ENCODE assay signal across 15 cellular contexts in the genomic region with DNA sequence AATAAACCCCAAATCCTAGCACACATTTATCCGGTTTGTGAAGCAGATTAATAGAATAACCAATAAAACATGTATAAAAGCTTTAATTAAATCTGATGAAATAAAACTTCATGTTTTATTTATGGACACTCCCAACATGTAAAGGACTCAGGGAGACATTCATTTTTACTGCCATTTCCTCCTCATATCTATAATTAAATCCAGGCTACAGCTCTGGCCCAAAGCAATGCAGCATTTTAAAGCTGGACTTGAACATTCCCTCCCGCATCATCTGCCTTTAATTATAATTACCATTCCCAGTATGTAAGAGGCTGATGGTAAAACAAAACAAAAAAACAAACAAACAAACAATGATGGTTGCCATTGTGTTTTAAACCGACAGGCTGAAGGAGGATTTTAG.
"Had no signal": no experiment of that assay in that cellular context is flagged by ENCODE, and none has a peak within 500 bp of the region (broad histone marks: within the 10 kb centered on the region; RNA-seq: fewer than 3 reads in every experiment).

No MANE protein-coding gene starts in this region.

- DNase-seq: activated CD4-positive, alpha-beta T cell treated with anti-CD3 and anti-CD28 coated beads, Interleukin-2, amount 10 ng/mL, durations not matched to agents 24 days and 14 days; activated CD4-positive, CD25-positive, alpha-beta regulatory T cell; activated CD8-positive, alpha-beta memory T cell treated with anti-CD3 and anti-CD28 coated beads, Interleukin-2, amount 50 U/mL, for 48 hours; activated naive CD8-positive, alpha-beta T cell treated with anti-CD3 and anti-CD28 coated beads, Interleukin-2, amount 10 ng/mL, durations not matched to agents 7 days and 5 days; anterior cingulate cortex; dermis blood vessel endothelial cell; endodermal cell; erythroblast; head of caudate nucleus; left cardiac atrium; lower lobe of right lung; midbrain; ovary; stimulated activated CD4-positive, alpha-beta T cell treated with anti-CD3 and anti-CD28 coated beads, Interleukin-1b, Interleukin-23, amount 100 ng/mL, for 48 hours; stimulated activated naive CD8-positive, alpha-beta T cell treated with anti-CD3 and anti-CD28 coated beads, Interleukin-15, amount 100 ng/mL, for 72 hours had no signal

- H3K36me3 ChIP-seq: lower lobe of right lung, ovary had no signal

- H3K27ac ChIP-seq: lower lobe of right lung, ovary had no signal

- H3K27me3 ChIP-seq: ovary had no signal

- H3K9me3 ChIP-seq: lower lobe of right lung, ovary had no signal

- ATAC-seq: left cardiac atrium; lower lobe of right lung; stimulated activated naive CD8-positive, alpha-beta T cell treated with anti-CD3 and anti-CD28 coated beads, Interleukin-15, amount 100 ng/mL, for 72 hours had no signal

- H3K4me3 ChIP-seq: lower lobe of right lung, ovary had no signal
